In genomic region chr16:89287777-89288576, GRCh38 we compare ENCODE assay signal across 1 cellular context.
TF ChIP-seq lines count a peak whose summit lies in the region.

No MANE protein-coding gene starts in this region.

TF ChIP-seq in HepG2, 621 proteins besides CTCF, POLR2A, EP300 and RAD21 (continued from another document):
- TF ChIP-seq NRL (CRISPR knock-in tag; IDR thresholded peaks at IDR 0.05; ENCODE audit: borderline replicate concordance) (0 out of 2 replicates have a peak, but pooled peaks have one; percentile 10), HNF4A (CRISPR knock-in tag; IDR thresholded peaks at IDR 0.05) (no peak), AGO2 (optimal IDR thresholded peaks at IDR 0.05; ENCODE audit: low read depth, low read length) (peak; percentile 69), ZNF24 (IDR thresholded peaks at IDR 0.05) (no peak)
- TF ChIP-seq, protein P1, sequence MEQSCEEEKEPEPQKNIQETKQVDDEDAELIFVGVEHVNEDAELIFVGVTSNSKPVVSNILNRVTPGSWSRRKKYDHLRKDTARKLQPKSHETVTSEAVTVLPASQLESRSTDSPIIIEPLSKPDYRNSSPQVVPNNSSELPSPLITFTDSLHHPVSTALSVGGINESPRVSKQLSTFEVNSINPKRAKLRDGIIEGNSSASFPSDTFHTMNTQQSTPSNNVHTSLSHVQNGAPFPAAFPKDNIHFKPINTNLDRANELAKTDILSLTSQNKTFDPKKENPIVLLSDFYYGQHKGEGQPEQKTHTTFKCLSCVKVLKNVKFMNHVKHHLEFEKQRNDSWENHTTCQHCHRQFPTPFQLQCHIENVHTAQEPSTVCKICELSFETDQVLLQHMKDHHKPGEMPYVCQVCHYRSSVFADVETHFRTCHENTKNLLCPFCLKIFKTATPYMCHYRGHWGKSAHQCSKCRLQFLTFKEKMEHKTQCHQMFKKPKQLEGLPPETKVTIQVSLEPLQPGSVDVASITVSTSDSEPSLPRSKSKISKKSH (CRISPR knock-in tag; IDR thresholded peaks at IDR 0.05; ENCODE audit: borderline replicate concordance) = 0 out of 2 replicates have a peak, but pooled peaks have one; percentile 40
